ENCODE assay signal across 24 cellular contexts in genomic region chrX:2933125-2933900, GRCh38. TPM values are rescaled to one million over a fixed set of nuclear protein-coding genes. Genes with fewer than 3 reads are reported as not detected.
DNase-seq lines count a peak whose midpoint lies in the region; ATAC-seq and TF ChIP-seq lines count a peak whose summit lies in the region.
"Had no signal": no experiment of that assay in that cellular context is flagged by ENCODE, and none has a peak within 500 bp of the region (broad histone marks: within the 10 kb centered on the region; RNA-seq: fewer than 3 reads in every experiment).

No MANE protein-coding gene starts in this region.

- POLR2A ChIA-PET in PC-3 (lab: Charles Lee; ENCODE audit: unreplicated experiment) = no interaction called here

- peaks cover 0 to 4% of the 10 kb centered on the region in 2 donors for H3K36me3 Mint-ChIP-seq in CD14-positive monocyte
- no peaks in the 10 kb centered on the region for H3K36me3 Mint-ChIP-seq in activated naive CD8-positive, alpha-beta T cell treated with anti-CD3 and anti-CD28 coated beads, Interleukin-2, amount 50 U/mL, for 24 hours (ENCODE audit: low read depth)
- H3K36me3 Mint-ChIP-seq: activated naive CD8-positive, alpha-beta T cell treated with anti-CD3 and anti-CD28 coated beads, Interleukin-2, amount 10 ng/mL, durations not matched to agents 7 days and 5 days; memory B cell had no signal

- TF ChIP-seq CTCF in CD14-positive monocyte (IDR thresholded peaks at IDR 0.05) = no peak
- TF ChIP-seq CTCF in PC-3 (conservative IDR thresholded peaks at IDR 0.05; ENCODE audit: low read depth, low read length) = no peak
- TF ChIP-seq CTCF in epithelial cell of esophagus (IDR thresholded peaks at IDR 0.05; ENCODE audit: insufficient read depth, low read depth, low read length, missing control alignments) = no peak
- no peak for TF ChIP-seq CTCF in body of pancreas (IDR thresholded peaks at IDR 0.05)
- no peak for TF ChIP-seq CTCF in gastrocnemius medialis (IDR thresholded peaks at IDR 0.05 in 4 of 5, conservative IDR thresholded peaks at IDR 0.05 in 1 of 5)

- TF ChIP-seq POLR2A in body of pancreas (IDR thresholded peaks at IDR 0.05) (no peak), gastrocnemius medialis (IDR thresholded peaks at IDR 0.05) (no peak)

- H3K9ac ChIP-seq in PC-3 (ENCODE audit: low read length) = no peak overlapping the region

- H3K4me1 ChIP-seq in PC-3 (ENCODE audit: insufficient read depth, low read length) = no peaks in the 10 kb centered on the region
- H3K4me1 ChIP-seq in body of pancreas = no peaks in the 10 kb centered on the region
- H3K4me1 ChIP-seq in gastrocnemius medialis = no peaks in the 10 kb centered on the region
- H3K4me1 ChIP-seq: pancreas had no signal

- H3K4me1 Mint-ChIP-seq in CD14-positive monocyte = peaks cover 46% of the 10 kb centered on the region
- H3K4me1 Mint-ChIP-seq in activated naive CD8-positive, alpha-beta T cell treated with anti-CD3 and anti-CD28 coated beads, Interleukin-2, amount 50 U/mL, for 24 hours = peaks cover 2% of the 10 kb centered on the region
- H3K4me1 Mint-ChIP-seq: activated CD4-positive, alpha-beta T cell treated with anti-CD3 and anti-CD28 coated beads for 36 hours; activated naive CD8-positive, alpha-beta T cell treated with anti-CD3 and anti-CD28 coated beads, Interleukin-2, amount 10 ng/mL, durations not matched to agents 7 days and 5 days had no signal

- H3K9me3 Mint-ChIP-seq in CD14-positive monocyte = peaks cover 0 to 17% (median 10%) of the 10 kb centered on the region in 7 donors
- H3K9me3 Mint-ChIP-seq in activated naive CD8-positive, alpha-beta T cell treated with anti-CD3 and anti-CD28 coated beads, Interleukin-2, amount 50 U/mL, for 24 hours = no peaks in the 10 kb centered on the region
- H3K9me3 Mint-ChIP-seq: activated naive CD8-positive, alpha-beta T cell treated with anti-CD3 and anti-CD28 coated beads, Interleukin-2, amount 10 ng/mL, durations not matched to agents 7 days and 5 days had no signal

- WGBS in body of pancreas, 2 donors = 83 to 94% methylated on average over 19 of the region's 19 CpGs

- H3F3A ChIP-seq in PC-3 (ENCODE audit: low read length, unreplicated experiment) = no peaks in the 10 kb centered on the region

- no peak for DNase-seq in CD14-positive monocyte (ENCODE audit: low spot score)
- peak; percentile 31 for DNase-seq in KBM-7
- DNase-seq in PC-3 = peak; percentile 39
- peak; percentile 57 for DNase-seq in epithelial cell of esophagus (ENCODE audit: low read depth)
- DNase-seq in body of pancreas = no peak
- no peak for DNase-seq in gastrocnemius medialis
- no peak for DNase-seq in activated naive CD8-positive, alpha-beta T cell treated with anti-CD3 and anti-CD28 coated beads, Interleukin-2, amount 50 U/mL, for 24 hours
- DNase-seq: activated CD4-positive, alpha-beta T cell treated with anti-CD3 and anti-CD28 coated beads for 36 hours; activated naive CD8-positive, alpha-beta T cell treated with anti-CD3 and anti-CD28 coated beads, Interleukin-2, amount 10 ng/mL, durations not matched to agents 7 days and 5 days; cortex of kidney; kidney glomerular epithelial cell; naive thymus-derived CD8-positive, alpha-beta T cell; NCI-H1048; NCI-H2081 treated with DMSO at 0.1 percent for 48 hours; NCI-H69; stimulated activated naive CD8-positive, alpha-beta T cell treated with anti-CD3 and anti-CD28 coated beads, Interleukin-15, Interleukin-2, amounts not matched to agents 100 U/mL and 50 U/mL, for 24 hours; trophoblast cell had no signal

- no peak overlapping the region for H3K4me2 ChIP-seq in PC-3 (ENCODE audit: low read length)

- H3K27ac Mint-ChIP-seq in CD14-positive monocyte = peak overlapping the region in 5 of 7 donors; percentile 31 to 77 (median 63)
- no peak overlapping the region for H3K27ac Mint-ChIP-seq in activated naive CD8-positive, alpha-beta T cell treated with anti-CD3 and anti-CD28 coated beads, Interleukin-2, amount 50 U/mL, for 24 hours
- H3K27ac Mint-ChIP-seq: activated CD4-positive, alpha-beta T cell treated with anti-CD3 and anti-CD28 coated beads for 36 hours; activated naive CD8-positive, alpha-beta T cell treated with anti-CD3 and anti-CD28 coated beads, Interleukin-2, amount 10 ng/mL, durations not matched to agents 7 days and 5 days; activated T-helper 2 cell treated with anti-CD3 and anti-CD28 coated beads, Interferon-gamma antibody, Interleukin-2, Interleukin-4, amounts not matched to agents 10 μg/mL and 5 μg/mL and 100 μg/mL, durations not matched to agents 14 hours and 24 hours and 36 hours; brain; memory B cell had no signal

- BruUV-seq in PC-3 (replicated peaks; lab: Mats Ljungman, UMichigan) = no TSS peak

- no peak overlapping the region for H3K27ac ChIP-seq in PC-3 (ENCODE audit: low read length)
- H3K27ac ChIP-seq in body of pancreas = no peak overlapping the region
- no peak overlapping the region for H3K27ac ChIP-seq in gastrocnemius medialis
- H3K27ac ChIP-seq: epithelial cell of prostate, pancreas had no signal

- peak overlapping the region in 1 of 2 donors; percentile 37 for H3K4me3 Mint-ChIP-seq in CD14-positive monocyte
- no peak overlapping the region for H3K4me3 Mint-ChIP-seq in activated naive CD8-positive, alpha-beta T cell treated with anti-CD3 and anti-CD28 coated beads, Interleukin-2, amount 50 U/mL, for 24 hours
- H3K4me3 Mint-ChIP-seq: activated CD4-positive, alpha-beta T cell treated with anti-CD3 and anti-CD28 coated beads for 36 hours; activated naive CD8-positive, alpha-beta T cell treated with anti-CD3 and anti-CD28 coated beads, Interleukin-2, amount 10 ng/mL, durations not matched to agents 7 days and 5 days; brain; memory B cell; naive thymus-derived CD8-positive, alpha-beta T cell had no signal

- H4K20me1 ChIP-seq in PC-3 (ENCODE audit: low read length) = no peaks in the 10 kb centered on the region

- H3K79me2 ChIP-seq in PC-3 (ENCODE audit: low read length) = no peaks in the 10 kb centered on the region

- H2AFZ ChIP-seq in PC-3 (ENCODE audit: low read length) = no peak overlapping the region

- in situ Hi-C loops in KBM-7 (cut with MboI; ENCODE audit: low pct_unique_long_range_greater_than_20kb, low sequenced_read_pairs) (no loop called here), gastrocnemius medialis (cut with MboI; ENCODE audit: low sequenced_read_pairs in 4 of 4) (no loop called here)

- intact Hi-C loops in CD14-positive monocyte (cut with micrococcal nuclease) = no loop called here
- intact Hi-C loops in PC-3 (cut with micrococcal nuclease) = no loop called here
- intact Hi-C loops in body of pancreas (cut with DNase I) = no loop called here
- intact Hi-C loops in gastrocnemius medialis (cut with DNase I; ENCODE audit: low total_unique reads) = no loop called here

- CTCF ChIA-PET in PC-3 (lab: Charles Lee) = no interaction called here

- H3K27me3 ChIP-seq in PC-3 (ENCODE audit: low read length) (no peaks in the 10 kb centered on the region), body of pancreas (no peaks in the 10 kb centered on the region), gastrocnemius medialis (peaks cover 0 to 10% (median 0%) of the 10 kb centered on the region in 3 donors)
- H3K27me3 ChIP-seq: pancreas had no signal

- H3K9me2 ChIP-seq in PC-3 (replicated peaks; ENCODE audit: low read length) = no peaks in the 10 kb centered on the region

- peaks cover 0 to 3% (median 0%) of the 10 kb centered on the region in 3 donors for H3K27me3 Mint-ChIP-seq in CD14-positive monocyte (ENCODE audit: low read depth in 3 of 3)
- peaks cover 5% of the 10 kb centered on the region for H3K27me3 Mint-ChIP-seq in activated naive CD8-positive, alpha-beta T cell treated with anti-CD3 and anti-CD28 coated beads, Interleukin-2, amount 50 U/mL, for 24 hours

- no peaks in the 10 kb centered on the region for H3K36me3 ChIP-seq in PC-3 (ENCODE audit: low read depth, low read length)
- no peaks in the 10 kb centered on the region for H3K36me3 ChIP-seq in body of pancreas (replicated peaks in 1 of 2; ENCODE audit: insufficient read depth in 1 of 2, low read depth in 2 of 2)
- no peaks in the 10 kb centered on the region for H3K36me3 ChIP-seq in gastrocnemius medialis

- H3K4me3 ChIP-seq in PC-3 (ENCODE audit: low read length) = no peak overlapping the region
- no peak overlapping the region for H3K4me3 ChIP-seq in epithelial cell of esophagus (ENCODE audit: low read length)
- H3K4me3 ChIP-seq in body of pancreas = no peak overlapping the region
- no peak overlapping the region for H3K4me3 ChIP-seq in gastrocnemius medialis
- H3K4me3 ChIP-seq: pancreas had no signal

- H3K9me3 ChIP-seq in PC-3 (ENCODE audit: low read length) (no peaks in the 10 kb centered on the region), body of pancreas (no peaks in the 10 kb centered on the region), gastrocnemius medialis (no peaks in the 10 kb centered on the region)
- H3K9me3 ChIP-seq: pancreas had no signal

- no peak for ATAC-seq in PC-3
- ATAC-seq in body of pancreas = no peak
- ATAC-seq in GM19328 (IDR thresholded peaks at IDR 0.05; ENCODE audit: unreplicated experiment) = no peak
- ATAC-seq in gastrocnemius medialis = no peak
- no peak for ATAC-seq in activated naive CD8-positive, alpha-beta T cell treated with anti-CD3 and anti-CD28 coated beads, Interleukin-2, amount 50 U/mL, for 24 hours
- ATAC-seq: activated CD4-positive, alpha-beta T cell treated with anti-CD3 and anti-CD28 coated beads for 36 hours; naive thymus-derived CD8-positive, alpha-beta T cell; Panc1; pancreas; stimulated activated naive CD8-positive, alpha-beta T cell treated with anti-CD3 and anti-CD28 coated beads, Interleukin-15, Interleukin-2, amounts not matched to agents 100 U/mL and 50 U/mL, for 24 hours had no signal

RNA-seq across cellular contexts. Expression of gene ARSD, which starts 4.2 kb away (rescaled TPM):
- polyA plus RNA-seq in CD14-positive monocyte = 10 to 100 TPM; 19.7 to 28.6 TPM
- total RNA-seq in PC-3 (2014; rRNA removed) = 13.8 and 26.7 TPM in 2 replicates
- total RNA-seq in body of pancreas = 10 to 100 TPM; 57.1 to 85.0 TPM
- total RNA-seq in gastrocnemius medialis = 1 to 10 TPM; 1.5 to 2.8 (median 2.1) TPM

Comparison
In these comparisons a context has a peak if more than half of its experiments do, and no peak if none do; other contexts are left out.
1. DNase-seq: peak in KBM-7 (single experiment), PC-3 (single experiment) and epithelial cell of esophagus (single experiment); none in CD14-positive monocyte (single experiment), body of pancreas (0 of 4), gastrocnemius medialis (0 of 2) and activated naive CD8-positive, alpha-beta T cell treated with anti-CD3 and anti-CD28 coated beads, Interleukin-2, amount 50 U/mL, for 24 hours (single experiment).